Comparison of ENCODE assay signal across 10 cellular contexts in the genomic region with DNA sequence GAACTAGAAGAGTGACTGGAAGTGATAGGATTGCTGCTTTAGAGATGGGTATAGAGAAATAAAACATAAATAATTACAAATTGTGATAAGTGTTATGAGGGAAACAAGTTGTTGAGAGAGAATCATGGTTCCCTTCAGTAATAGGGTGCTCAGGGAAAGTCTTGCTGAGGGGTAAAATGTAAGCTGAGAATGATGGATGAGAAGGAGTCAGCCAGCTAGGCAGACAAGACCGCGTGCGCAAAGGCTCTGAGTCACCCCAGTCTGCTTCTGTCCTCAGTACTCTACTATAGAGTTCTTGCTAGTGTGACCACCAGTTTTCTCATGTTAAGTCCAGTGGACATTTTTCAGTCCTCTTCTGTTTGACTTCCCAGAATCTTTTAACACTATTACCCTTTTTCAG. TPM values are rescaled to one million over a fixed set of nuclear protein-coding genes. Genes with fewer than 3 reads are reported as not detected.
DNase-seq lines count a peak whose midpoint lies in the region; ATAC-seq and TF ChIP-seq lines count a peak whose summit lies in the region.
"Had no signal": no experiment of that assay in that cellular context is flagged by ENCODE, and none has a peak within 500 bp of the region (broad histone marks: within the 10 kb centered on the region; RNA-seq: fewer than 3 reads in every experiment).

No MANE protein-coding gene starts in this region.

- no peak for ATAC-seq in upper lobe of left lung (ENCODE audit: low FRiP score in 2 of 2)
- no peak for ATAC-seq in GM18519 (IDR thresholded peaks at IDR 0.05; ENCODE audit: low FRiP score, unreplicated experiment)
- ATAC-seq in HG03521 (IDR thresholded peaks at IDR 0.05; ENCODE audit: unreplicated experiment), result no peak
- ATAC-seq: upper lobe of right lung had no signal

- no peak for TF ChIP-seq EP300 in upper lobe of left lung (IDR thresholded peaks at IDR 0.05)

- H3K27me3 ChIP-seq in BE2C (no peaks in the 10 kb centered on the region), upper lobe of left lung (no peaks in the 10 kb centered on the region)
- H3K27me3 ChIP-seq: upper lobe of right lung had no signal

- no peak for TF ChIP-seq POLR2A in upper lobe of left lung (IDR thresholded peaks at IDR 0.05)

- H3K27ac ChIP-seq in upper lobe of left lung, result no peak overlapping the region
- H3K27ac ChIP-seq: RWPE1, upper lobe of right lung had no signal

- H3K4me3 ChIP-seq in BE2C (ENCODE audit: low read depth, low read length) (no peak overlapping the region), GM12865 (ENCODE audit: low read depth, low read length) (no peak overlapping the region), upper lobe of left lung (no peak overlapping the region)
- H3K4me3 ChIP-seq: upper lobe of right lung had no signal

- WGBS in upper lobe of left lung, 2 donors, result 82 to 90% methylated on average over 3 of the region's 3 CpGs

- TF ChIP-seq CTCF in BE2C (IDR thresholded peaks at IDR 0.05; ENCODE audit: low read depth, low read length) (no peak), GM12865 (IDR thresholded peaks at IDR 0.05; ENCODE audit: insufficient read depth, low read depth, low read length, missing control alignments) (no peak), upper lobe of left lung (IDR thresholded peaks at IDR 0.05) (no peak)

- H3K9me3 ChIP-seq in BE2C (no peaks in the 10 kb centered on the region), upper lobe of left lung (no peaks in the 10 kb centered on the region)
- H3K9me3 ChIP-seq: upper lobe of right lung had no signal

- H3K36me3 ChIP-seq in BE2C (no peaks in the 10 kb centered on the region), upper lobe of left lung (no peaks in the 10 kb centered on the region)
- H3K36me3 ChIP-seq: upper lobe of right lung had no signal

- peak; percentile 24 for DNase-seq in BE2C
- peak; percentile 16 for DNase-seq in GM12865 (ENCODE audit: low read depth)
- peak; percentile 69 for DNase-seq in RPMI7951 (ENCODE audit: low read depth)
- peak; percentile 69 for DNase-seq in iris pigment epithelial cell (ENCODE audit: low read depth)
- DNase-seq in upper lobe of left lung, result no peak
- DNase-seq: NCI-H1930, upper lobe of right lung had no signal

- peaks cover 19% of the 10 kb centered on the region for H3K4me1 ChIP-seq in BE2C
- peaks cover 0 to 15% (median 8%) of the 10 kb centered on the region in 4 donors for H3K4me1 ChIP-seq in upper lobe of left lung
- H3K4me1 ChIP-seq: upper lobe of right lung had no signal

RNA-seq across cellular contexts. Expression of a gene that starts 39.5 kb away (rescaled TPM):
- 9.7 TPM for polyA plus RNA-seq in BE2C (2012; ENCODE audit: insufficient read depth, insufficient read length, low read depth)
- 10.3 and 16.2 TPM in 2 replicates for total RNA-seq in RPMI7951 (2014; rRNA removed; shearing (Covaris generic))
- total RNA-seq in upper lobe of left lung, result 10 to 100 TPM; 23.1 to 43.4 (median 30.0) TPM

Comparison
In these comparisons a context has a peak if more than half of its experiments do, and no peak if none do; other contexts are left out.
1. DNase-seq: peak in BE2C (single experiment), GM12865 (single experiment), RPMI7951 (single experiment) and iris pigment epithelial cell (single experiment); none in upper lobe of left lung (0 of 2).